10 cellular contexts compared by ENCODE assay signal in the genomic region with DNA sequence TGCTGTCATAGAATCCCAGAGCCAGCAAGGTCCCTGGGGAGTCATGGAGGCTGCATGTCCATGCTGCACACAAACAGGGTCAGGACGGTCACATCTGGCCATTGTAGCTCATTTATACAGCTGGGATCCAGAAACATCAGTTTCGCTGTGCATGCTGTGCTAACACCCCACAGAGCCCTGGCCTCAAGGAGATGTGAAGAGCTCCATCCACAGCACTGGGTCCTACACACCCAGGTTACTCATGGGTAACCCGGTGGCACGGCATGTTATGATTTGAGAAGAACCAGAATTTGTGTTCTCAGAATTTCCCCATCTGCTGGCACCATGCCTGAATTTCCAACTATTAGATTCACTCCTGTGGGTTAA.
DNase-seq lines count a peak whose midpoint lies in the region; ATAC-seq and TF ChIP-seq lines count a peak whose summit lies in the region.
"Had no signal": no experiment of that assay in that cellular context is flagged by ENCODE, and none has a peak within 500 bp of the region (broad histone marks: within the 10 kb centered on the region; RNA-seq: fewer than 3 reads in every experiment).

No MANE protein-coding gene starts in this region.

- peaks cover 2% of the 10 kb centered on the region for H3K9me3 Mint-ChIP-seq in memory B cell
- no peaks in the 10 kb centered on the region for H3K9me3 Mint-ChIP-seq in activated naive CD4-positive, alpha-beta T cell treated with anti-CD3 and anti-CD28 coated beads, Interleukin-2, amount 10 ng/mL, durations not matched to agents 7 days and 5 days

- ATAC-seq in GM21737 (IDR thresholded peaks at IDR 0.05; ENCODE audit: unreplicated experiment) (peak; percentile 61), memory B cell (ENCODE audit: low read depth) (peak; percentile 60), HG02571 (IDR thresholded peaks at IDR 0.05; ENCODE audit: unreplicated experiment) (no peak), GM18520 (IDR thresholded peaks at IDR 0.05; ENCODE audit: unreplicated experiment) (no peak)

- H3K4me3 Mint-ChIP-seq in memory B cell, result no peak overlapping the region
- H3K4me3 Mint-ChIP-seq in activated naive CD4-positive, alpha-beta T cell treated with anti-CD3 and anti-CD28 coated beads, Interleukin-2, amount 10 ng/mL, durations not matched to agents 7 days and 5 days, result no peak overlapping the region
- H3K4me3 Mint-ChIP-seq: activated naive CD8-positive, alpha-beta T cell had no signal

- H3K27me3 Mint-ChIP-seq in memory B cell, result no peaks in the 10 kb centered on the region
- peaks cover 4% of the 10 kb centered on the region for H3K27me3 Mint-ChIP-seq in activated naive CD4-positive, alpha-beta T cell treated with anti-CD3 and anti-CD28 coated beads, Interleukin-2, amount 10 ng/mL, durations not matched to agents 7 days and 5 days
- H3K27me3 Mint-ChIP-seq: activated naive CD8-positive, alpha-beta T cell had no signal

- H3K4me1 Mint-ChIP-seq in memory B cell, result peaks cover 14% of the 10 kb centered on the region
- no peaks in the 10 kb centered on the region for H3K4me1 Mint-ChIP-seq in activated naive CD4-positive, alpha-beta T cell treated with anti-CD3 and anti-CD28 coated beads, Interleukin-2, amount 10 ng/mL, durations not matched to agents 7 days and 5 days

- CTCF ChIA-PET in activated naive CD4-positive, alpha-beta T cell treated with anti-CD3 and anti-CD28 coated beads, Interleukin-2, amount 10 ng/mL, durations not matched to agents 7 days and 5 days (lab: Charles Lee), result interaction anchor here (0.7 kb wide), 1 partner anchor 373 kb away, joined by 3 read pairs; no protein-coding TSS in a partner anchor

- TF ChIP-seq CTCF in AG10803 (conservative IDR thresholded peaks at IDR 0.05; ENCODE audit: low read length) (no peak), GM10266 (IDR thresholded peaks at IDR 0.05; ENCODE audit: control insufficient read depth, insufficient read depth, low read depth, missing control alignments) (no peak)

- no peak overlapping the region for H3K27ac Mint-ChIP-seq in memory B cell
- no peak overlapping the region for H3K27ac Mint-ChIP-seq in activated naive CD4-positive, alpha-beta T cell treated with anti-CD3 and anti-CD28 coated beads, Interleukin-2, amount 10 ng/mL, durations not matched to agents 7 days and 5 days
- H3K27ac Mint-ChIP-seq: activated naive CD8-positive, alpha-beta T cell had no signal

- DNase-seq in AG10803 (ENCODE audit: low read depth) (peak; percentile 21), brain pericyte (ENCODE audit: low read depth, low spot score) (peak; percentile 91), memory B cell (ENCODE audit: low spot score in 2 of 2) (no peak), GM10266 (ENCODE audit: extremely low spot score) (no peak)
- no peak for DNase-seq in activated naive CD4-positive, alpha-beta T cell treated with anti-CD3 and anti-CD28 coated beads, Interleukin-2, amount 10 ng/mL, durations not matched to agents 7 days and 5 days

- H3K4me3 ChIP-seq in AG10803 (ENCODE audit: low read length), result no peak overlapping the region
- H3K4me3 ChIP-seq: Peyer's patch had no signal

- no peaks in the 10 kb centered on the region for H3K36me3 Mint-ChIP-seq in memory B cell
- no peaks in the 10 kb centered on the region for H3K36me3 Mint-ChIP-seq in activated naive CD4-positive, alpha-beta T cell treated with anti-CD3 and anti-CD28 coated beads, Interleukin-2, amount 10 ng/mL, durations not matched to agents 7 days and 5 days
- H3K36me3 Mint-ChIP-seq: activated naive CD8-positive, alpha-beta T cell had no signal

Comparison
In these comparisons a context has a peak if more than half of its experiments do, and no peak if none do; other contexts are left out.
1. DNase-seq: peak in AG10803 (single experiment) and brain pericyte (single experiment); none in memory B cell (0 of 2), activated naive CD4-positive, alpha-beta T cell treated with anti-CD3 and anti-CD28 coated beads, Interleukin-2, amount 10 ng/mL, durations not matched to agents 7 days and 5 days (single experiment) and GM10266 (single experiment).
2. ATAC-seq: peak in GM21737 (single experiment) and memory B cell (single experiment); none in HG02571 (single experiment) and GM18520 (single experiment).